Comparison of ENCODE assay signal across 8 cellular contexts in the genomic region with DNA sequence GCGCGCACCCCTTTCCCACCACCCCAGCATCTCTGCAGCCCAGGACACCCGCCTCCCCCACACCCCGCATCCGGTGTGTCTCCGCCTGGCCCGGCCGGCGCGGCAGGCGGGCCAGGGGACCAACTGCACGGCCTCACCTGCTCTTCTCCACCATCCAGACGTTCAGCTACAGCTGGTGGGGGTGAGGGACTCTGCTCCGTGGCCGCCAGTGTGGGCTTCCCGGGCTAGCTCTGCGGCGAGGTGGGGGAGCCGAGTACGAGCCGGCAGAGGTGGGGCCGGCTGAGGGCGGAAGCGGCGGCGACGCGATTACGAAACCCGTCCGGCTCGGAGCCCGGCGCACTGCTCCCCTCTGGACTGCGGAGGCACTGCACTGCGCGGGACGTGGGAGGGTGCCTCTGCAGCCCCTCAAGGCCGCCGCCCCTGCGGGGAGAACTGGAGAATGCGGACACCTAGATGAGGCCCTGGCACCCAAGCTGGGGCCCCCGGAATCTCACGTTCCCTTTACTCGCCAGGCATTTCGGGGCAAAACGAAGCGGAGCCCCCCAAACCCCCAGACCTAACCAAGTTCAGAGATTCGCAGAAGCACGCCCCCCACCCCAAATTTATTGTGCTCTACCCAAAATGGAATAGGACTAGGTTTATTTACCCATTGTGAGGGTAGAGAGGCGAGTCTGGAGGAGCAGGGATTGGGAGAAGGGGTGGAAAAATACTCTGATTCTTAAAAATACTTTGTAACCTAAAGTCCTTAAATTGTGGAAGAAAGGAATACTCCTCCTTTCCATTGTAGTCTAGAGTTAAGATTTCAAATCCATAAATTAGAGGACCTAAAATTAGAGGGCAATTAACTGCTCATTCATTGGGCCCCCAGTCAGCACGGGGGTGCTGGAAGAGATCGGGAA. TPM values are rescaled to one million over a fixed set of nuclear protein-coding genes. Genes with fewer than 3 reads are reported as not detected.
DNase-seq lines count a peak whose midpoint lies in the region; ATAC-seq and TF ChIP-seq lines count a peak whose summit lies in the region.

A gene with protein sequence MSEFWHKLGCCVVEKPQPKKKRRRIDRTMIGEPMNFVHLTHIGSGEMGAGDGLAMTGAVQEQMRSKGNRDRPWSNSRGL (minus strand): TSS at position 281 of the 899 bp plus-strand sequence. CDS start 3,892 bp downstream, outside the sequence.

- H3K36me3 Mint-ChIP-seq in activated CD4-positive, alpha-beta memory T cell treated with anti-CD3 and anti-CD28 coated beads for 36 hours: peaks cover 45% of the 10 kb centered on the region

- H3K27me3 Mint-ChIP-seq in activated CD4-positive, alpha-beta memory T cell treated with anti-CD3 and anti-CD28 coated beads for 36 hours: no peaks in the 10 kb centered on the region

- WGBS in ectodermal cell, 2 experiments: 0% methylated on average over 52 to 53 of the region's 53 CpGs
- 0 to 1% methylated on average over 50 to 53 of the region's 53 CpGs for WGBS in lung, 2 donors

- POLR2A ChIA-PET in activated CD4-positive, alpha-beta memory T cell treated with anti-CD3 and anti-CD28 coated beads for 36 hours (lab: Charles Lee): interaction anchor here (1.0 to 3.9 kb wide), 8 partner anchors 9 to 97 kb away, joined by 3 to 28 read pairs (median 6); partner anchors contain the start of genes C1orf56, GABPB2, MINDY1 and TNFAIP8L2

- ATAC-seq in HG03460 (IDR thresholded peaks at IDR 0.05; ENCODE audit: unreplicated experiment) (peak; percentile 76), lung (ENCODE audit: insufficient read depth, low FRiP score) (peak; percentile 93)

- no peaks in the 10 kb centered on the region for H3K27me3 ChIP-seq in ectodermal cell (ENCODE audit: control insufficient read depth, insufficient read depth, low read length, poor library complexity, severe bottlenecking)
- H3K27me3 ChIP-seq in lung (ENCODE audit: control insufficient read depth, insufficient read depth): no peaks in the 10 kb centered on the region

- H3K27ac ChIP-seq in ectodermal cell (ENCODE audit: insufficient read depth, low read depth, low read length, poor library complexity, severe bottlenecking) (peak within 1 kb of the TSS; percentile 80), lung (ENCODE audit: low read depth in 1 of 2, low read length in 1 of 2) (peak within 1 kb of the TSS; percentile 95 to 97)

- H3K36me3 ChIP-seq in ectodermal cell (ENCODE audit: control insufficient read depth, insufficient read depth, low read length): peaks cover 4% of the 10 kb centered on the region
- peaks cover 16 to 21% of the 10 kb centered on the region in 2 donors for H3K36me3 ChIP-seq in lung (ENCODE audit: control insufficient read depth in 2 of 2, insufficient read depth in 2 of 2, low read length in 2 of 2)

- no peaks in the 10 kb centered on the region for H3K9me3 Mint-ChIP-seq in activated CD4-positive, alpha-beta memory T cell treated with anti-CD3 and anti-CD28 coated beads for 36 hours

- peak within 1 kb of the TSS; percentile 99 for H3K27ac Mint-ChIP-seq in activated CD4-positive, alpha-beta memory T cell treated with anti-CD3 and anti-CD28 coated beads for 36 hours

- TF ChIP-seq CTCF in lung (IDR thresholded peaks at IDR 0.05; ENCODE audit: control extremely low read depth, extremely low read depth): peak; percentile 69

- H3K4me1 Mint-ChIP-seq in activated CD4-positive, alpha-beta memory T cell treated with anti-CD3 and anti-CD28 coated beads for 36 hours (ENCODE audit: low read depth): peaks cover 54% of the 10 kb centered on the region

- DNase-seq in C1 segment of cervical spinal cord (lab: John Stamatoyannopoulos, UW) (peak; percentile 10 to 87 (median 68)), GM19240 (ENCODE audit: insufficient read length, low spot score) (peak; percentile 67), NCI-H774 (lab: John Stamatoyannopoulos, UW) (peak; percentile 72), lung (ENCODE audit: low spot score) (peak; percentile 86)
- DNase-seq in activated CD4-positive, alpha-beta memory T cell treated with anti-CD3 and anti-CD28 coated beads for 36 hours: peak; percentile 89
- DNase-seq in stimulated activated CD4-positive, alpha-beta T cell treated with anti-CD3 and anti-CD28 coated beads, TNF-alpha, amount 100 ng/mL, for 48 hours (ENCODE audit: low read depth in 3 of 3): peak; percentile 57 to 78 (median 74)

- peaks cover 11% of the 10 kb centered on the region for H3K4me1 ChIP-seq in ectodermal cell (ENCODE audit: control insufficient read depth, insufficient read depth, low read length)
- peaks cover 11 to 14% of the 10 kb centered on the region in 2 donors for H3K4me1 ChIP-seq in lung (ENCODE audit: control insufficient read depth in 2 of 2, insufficient read depth in 2 of 2, low read length in 2 of 2)

- no peaks in the 10 kb centered on the region for H3K9me3 ChIP-seq in ectodermal cell (ENCODE audit: control insufficient read depth, low read length)
- H3K9me3 ChIP-seq in lung (ENCODE audit: control insufficient read depth in 2 of 2, insufficient read depth in 1 of 2, low read length in 1 of 2): no peaks in the 10 kb centered on the region

- CTCF ChIA-PET in activated CD4-positive, alpha-beta memory T cell treated with anti-CD3 and anti-CD28 coated beads for 36 hours (lab: Charles Lee): interaction anchor here (0.6 to 5.0 kb wide), 11 partner anchors 8 to 97 kb away, joined by 3 to 56 read pairs (median 5); partner anchors contain the start of genes C1orf56, GABPB2 and TNFAIP8L2

- intact Hi-C loops in activated CD4-positive, alpha-beta memory T cell treated with anti-CD3 and anti-CD28 coated beads for 36 hours (cut with micrococcal nuclease): loop anchor here (1.0 to 10.0 kb wide), 5 partner anchors 11 to 695 kb away; partner anchors contain the start of genes GABPB2, PIP5K1A, RPRD2 and TNFAIP8L2

- peak within 1 kb of the TSS; percentile 98 for H3K4me3 Mint-ChIP-seq in activated CD4-positive, alpha-beta memory T cell treated with anti-CD3 and anti-CD28 coated beads for 36 hours

- peak within 1 kb of the TSS; percentile 94 for H3K4me3 ChIP-seq in ectodermal cell (ENCODE audit: insufficient read depth, low read depth, low read length)
- H3K4me3 ChIP-seq in lung: peak within 1 kb of the TSS; percentile 95

RNA-seq across cellular contexts. Expression of the gene that starts here (rescaled TPM):
- 100 to 1,000 TPM; 135 to 136 TPM for total RNA-seq in activated CD4-positive, alpha-beta memory T cell treated with anti-CD3 and anti-CD28 coated beads for 36 hours
- polyA plus RNA-seq in ectodermal cell (2013, experiment 1 of 4): 59.0 TPM
- 53.6 TPM for polyA plus RNA-seq in ectodermal cell (2013, experiment 2 of 4)
- 50.0 TPM for polyA plus RNA-seq in ectodermal cell (2013, experiment 3 of 4)
- 56.8 TPM for polyA plus RNA-seq in ectodermal cell (2013, experiment 4 of 4)
- total RNA-seq in lung: 100 to 1,000 TPM in 1 of 2 donors, 10 to 100 TPM in 1; 87.7 to 103 TPM
- polyA plus RNA-seq in lung: 100 to 1,000 TPM in 1 of 2 donors, 10 to 100 TPM in 1; 38.4 to 147 TPM

Comparison
In these comparisons a context has a peak if more than half of its experiments do, and no peak if none do; other contexts are left out.
1. Peak in every context shown above with its lines: DNase-seq, ATAC-seq, H3K4me3 ChIP-seq and H3K27ac ChIP-seq.